1 cellular context compared by ENCODE assay signal in genomic region chr7:154759989-154760388, GRCh38.
TF ChIP-seq lines count a peak whose summit lies in the region.

No MANE protein-coding gene starts in this region.

TF ChIP-seq in H1, 55 proteins besides CTCF, POLR2A, EP300 and RAD21:
- TF ChIP-seq POU5F1 (IDR thresholded peaks at IDR 0.05; ENCODE audit: low read depth, low read length) (no peak), MAX (IDR thresholded peaks at IDR 0.05) (no peak), SRF (IDR thresholded peaks at IDR 0.05; ENCODE audit: low read depth, low read length) (no peak), TCF12 (IDR thresholded peaks at IDR 0.05; ENCODE audit: low read depth, low read length) (no peak), JUND (IDR thresholded peaks at IDR 0.05; ENCODE audit: low read length) (no peak), SP2 (IDR thresholded peaks at IDR 0.05; ENCODE audit: low read length) (no peak), ASH2L (IDR thresholded peaks at IDR 0.05; ENCODE audit: low read length) (no peak), CHD7 (IDR thresholded peaks at IDR 0.05; ENCODE audit: insufficient replicate concordance, low read length) (no peak), CBX5 (IDR thresholded peaks at IDR 0.05; ENCODE audit: low read depth, low read length) (no peak), BRCA1 (IDR thresholded peaks at IDR 0.05; ENCODE audit: low read depth, low read length) (no peak)
TF ChIP-seq in H1: peak in this region for 0.
